In genomic region chr14:89091781-89092180, GRCh38 we compare ENCODE assay signal across 23 cellular contexts.
"Had no signal": no experiment of that assay in that cellular context is flagged by ENCODE, and none has a peak within 500 bp of the region (broad histone marks: within the 10 kb centered on the region; RNA-seq: fewer than 3 reads in every experiment).

No MANE protein-coding gene starts in this region.

- H3K9me3 ChIP-seq: colonic mucosa, esophagus squamous epithelium had no signal

- H3K27me3 ChIP-seq: colonic mucosa, dorsolateral prefrontal cortex, esophagus muscularis mucosa, esophagus squamous epithelium, gastroesophageal sphincter, heart left ventricle, heart right ventricle had no signal

- ATAC-seq: effector memory CD8-positive, alpha-beta T cell; esophagus mucosa; foreskin keratinocyte; gastroesophageal sphincter; heart left ventricle; heart right ventricle had no signal

- DNase-seq: colonic mucosa; cortex of kidney; dermis blood vessel endothelial cell; dorsolateral prefrontal cortex; effector CD4-positive, alpha-beta T cell; effector CD8-positive, alpha-beta T cell; effector memory CD4-positive, alpha-beta T cell; effector memory CD8-positive, alpha-beta T cell; endodermal cell; erythroblast; esophagus squamous epithelium; foreskin fibroblast; foreskin keratinocyte; foreskin melanocyte; glutamatergic neuron; head of caudate nucleus; heart left ventricle; heart right ventricle had no signal

- H3K36me3 ChIP-seq: colonic mucosa, esophagus muscularis mucosa, esophagus squamous epithelium, gastroesophageal sphincter, heart left ventricle, heart right ventricle had no signal

- H3K27ac ChIP-seq: colonic mucosa, coronary artery, dorsolateral prefrontal cortex, epithelial cell of prostate, esophagus muscularis mucosa, esophagus squamous epithelium, foreskin keratinocyte, gastroesophageal sphincter, heart left ventricle, heart right ventricle had no signal

- H3K4me1 ChIP-seq: colonic mucosa, foreskin keratinocyte, heart right ventricle had no signal

- H3K4me3 ChIP-seq: colonic mucosa, coronary artery, dorsolateral prefrontal cortex, esophagus muscularis mucosa, esophagus squamous epithelium, gastroesophageal sphincter, heart left ventricle, heart right ventricle had no signal
